Comparison of ENCODE assay signal across 28 cellular contexts in the genomic region with DNA sequence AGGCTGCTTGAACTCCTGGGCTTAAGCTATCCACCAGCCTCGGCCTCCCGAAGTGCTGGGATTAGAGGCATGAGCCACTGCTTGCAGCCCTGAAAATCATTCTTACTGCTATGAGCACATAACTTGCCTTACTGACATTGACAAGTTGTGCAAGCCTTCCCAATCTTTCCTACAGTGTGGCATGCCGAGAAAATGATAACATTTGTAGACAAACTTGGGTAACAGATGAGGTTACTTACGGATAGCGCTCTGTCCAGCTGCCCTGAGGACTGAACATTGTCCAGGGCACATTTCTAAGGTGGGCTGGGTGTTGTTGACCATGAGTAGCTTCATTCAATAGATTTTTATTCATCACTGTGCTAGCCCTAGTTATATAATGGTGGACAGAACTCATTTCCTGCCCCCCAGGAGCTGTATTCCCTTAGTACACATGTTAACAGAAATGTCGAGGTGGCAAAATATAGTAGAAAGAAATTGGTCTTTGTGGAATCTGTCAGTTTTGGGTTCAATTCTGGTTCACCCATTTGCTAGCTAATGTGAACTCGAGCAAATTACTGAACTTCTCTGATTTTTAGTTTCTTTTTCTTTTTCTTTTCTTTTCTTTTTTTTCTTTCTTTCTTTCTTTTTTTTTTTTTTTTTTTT.
"Had no signal": no experiment of that assay in that cellular context is flagged by ENCODE, and none has a peak within 500 bp of the region (broad histone marks: within the 10 kb centered on the region; RNA-seq: fewer than 3 reads in every experiment).

No MANE protein-coding gene starts in this region.

- H3K4me3 ChIP-seq: dorsolateral prefrontal cortex, gastrocnemius medialis, mucosa of descending colon, pancreas, smooth muscle cell, stomach, thoracic aorta, tibial nerve, upper lobe of left lung had no signal

- H3K27ac ChIP-seq: dorsolateral prefrontal cortex, gastrocnemius medialis, neutrophil, pancreas, stomach, thoracic aorta, tibial nerve, upper lobe of left lung had no signal

- H3K27me3 ChIP-seq: dorsolateral prefrontal cortex, gastrocnemius medialis, neutrophil, pancreas, stomach, tibial nerve, upper lobe of left lung had no signal

- FAIRE-seq: colon, islet of Langerhans, pancreas, urothelium cell line had no signal

- H3K4me2 ChIP-seq: smooth muscle cell had no signal

- H3K27ac Mint-ChIP-seq: mesothelial cell of epicardium; natural killer cell treated with Interleukin-12 subunit alpha and Interleukin-12 subunit beta and Interleukin-15 and Interleukin-18, amount 100 ng/mL, for 72 hours; progenitor cell of endocrine pancreas had no signal

- H3K36me3 Mint-ChIP-seq: mesothelial cell of epicardium; natural killer cell treated with Interleukin-12 subunit alpha and Interleukin-12 subunit beta and Interleukin-15 and Interleukin-18, amount 100 ng/mL, for 72 hours had no signal

- H3K9me3 ChIP-seq: gastrocnemius medialis, mucosa of descending colon, neutrophil, pancreas, stomach, thoracic aorta, tibial nerve, upper lobe of left lung had no signal

- H3K4me3 Mint-ChIP-seq: mesothelial cell of epicardium; naive B cell; natural killer cell treated with Interleukin-12 subunit alpha and Interleukin-12 subunit beta and Interleukin-15 and Interleukin-18, amount 100 ng/mL, for 72 hours; neural crest cell had no signal

- H3K9me3 Mint-ChIP-seq: mesothelial cell of epicardium had no signal

- H3K27me3 Mint-ChIP-seq: progenitor cell of endocrine pancreas had no signal

- ATAC-seq: gastrocnemius medialis; mucosa of descending colon; natural killer cell treated with Interleukin-12 subunit alpha and Interleukin-12 subunit beta and Interleukin-15 and Interleukin-18, amount 100 ng/mL, for 72 hours; pancreas; sciatic nerve had no signal

- H3K4me1 ChIP-seq: gastrocnemius medialis, pancreas, stomach had no signal

- DNase-seq: cerebellar nuclear complex; dorsolateral prefrontal cortex; effector CD4-positive, alpha-beta T cell; foreskin fibroblast; gastrocnemius medialis; mesenchymal stem cell; mucosa of descending colon; naive B cell; pancreas; stimulated activated CD4-positive, alpha-beta T cell treated with anti-CD3 and anti-CD28 coated beads, Interleukin-12 subunit alpha, Interleukin-12 subunit beta, amount 100 ng/mL, for 4 hours; stimulated activated CD4-positive, alpha-beta T cell treated with anti-CD3 and anti-CD28 coated beads, Interleukin-1b, Interleukin-23, amount 100 ng/mL, for 48 hours; stimulated activated CD4-positive, alpha-beta T cell treated with anti-CD3 and anti-CD28 coated beads, Interleukin-4, amount 100 ng/mL, for 1 hour; stimulated activated CD8-positive, alpha-beta memory T cell treated with anti-CD3 and anti-CD28 coated beads, Interleukin-4, amount 100 ng/mL, for 48 hours; stimulated activated naive CD4-positive, alpha-beta T cell; stomach; upper lobe of left lung had no signal

- H3K36me3 ChIP-seq: gastrocnemius medialis, neutrophil, pancreas, stomach, thoracic aorta, tibial nerve, upper lobe of left lung had no signal
